In genomic region chr15:28664575-28664974, GRCh38 we compare ENCODE assay signal across 4 cellular contexts. TPM values are rescaled to one million over a fixed set of nuclear protein-coding genes. Genes with fewer than 3 reads are reported as not detected.
"Had no signal": no experiment of that assay in that cellular context is flagged by ENCODE, and none has a peak within 500 bp of the region (broad histone marks: within the 10 kb centered on the region; RNA-seq: fewer than 3 reads in every experiment).

No MANE protein-coding gene starts in this region.

RNA-seq across cellular contexts. Expression of gene GOLGA8M, which starts 47.6 kb away (rescaled TPM):
- total RNA-seq: activated T-cell treated with anti-CD3 and anti-CD28 coated beads, Interleukin-2, amount 50 U/mL, for 4 hours; body of pancreas; bronchial epithelial cell had no signal
- polyA plus RNA-seq: cardiac muscle cell had no signal
